8 cellular contexts compared by ENCODE assay signal in the genomic region with DNA sequence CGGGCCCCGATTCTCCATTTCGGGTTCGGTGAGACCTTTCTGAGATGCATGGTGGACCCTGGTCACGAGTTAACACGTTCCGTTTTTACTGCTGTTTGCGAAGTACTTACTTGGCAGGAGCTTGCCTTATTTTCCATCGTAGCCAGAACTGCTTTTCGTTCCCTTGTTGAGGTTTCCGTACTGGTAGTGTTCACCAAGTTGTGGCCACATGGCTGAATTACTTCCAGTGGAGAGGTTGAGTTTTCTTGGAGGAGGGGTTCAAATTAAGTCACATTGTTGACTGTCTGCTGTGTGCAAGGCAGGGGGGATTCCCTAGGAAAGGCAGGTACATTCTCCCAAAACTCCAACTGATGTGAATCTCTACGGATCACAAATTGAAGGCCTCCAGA. TPM values are rescaled to one million over a fixed set of nuclear protein-coding genes. Genes with fewer than 3 reads are reported as not detected.
A peak's percentile ranks its signal among the peaks of the same experiment; 100 is the strongest.
DNase-seq lines count a peak whose midpoint lies in the region; ATAC-seq and TF ChIP-seq lines count a peak whose summit lies in the region.

No MANE protein-coding gene starts in this region.

- POLR2A ChIA-PET in CD8-positive, alpha-beta memory T cell (lab: Charles Lee), result interaction anchor here (2.0 to 6.6 kb wide), 5 partner anchors 10 to 94 kb away, joined by 22 to 117 read pairs (median 45); a partner anchor contains a TSS

- CTCF ChIA-PET in CD8-positive, alpha-beta memory T cell (lab: Charles Lee), result interaction anchor here (0.8 to 9.7 kb wide), 11 partner anchors 10 to 327 kb away, joined by 3 to 179 read pairs (median 4); a partner anchor contains a TSS

- H3K36me3 Mint-ChIP-seq in CD8-positive, alpha-beta memory T cell, result peaks cover 0 to 25% (median 0%) of the 10 kb centered on the region in 3 donors

- H3K9me3 ChIP-seq in CD8-positive, alpha-beta memory T cell (ENCODE audit: low read length), result no peaks in the 10 kb centered on the region
- H3K9me3 ChIP-seq in Peyer's patch (no peaks in the 10 kb centered on the region), neutrophil (no peaks in the 10 kb centered on the region)

- peak overlapping the region; percentile 89 to 99 (median 94) for H3K4me3 Mint-ChIP-seq in CD8-positive, alpha-beta memory T cell

- H3K27me3 Mint-ChIP-seq in CD8-positive, alpha-beta memory T cell, result peaks cover 6 to 14% of the 10 kb centered on the region in 2 donors

- peak overlapping the region; percentile 95 for H3K4me3 ChIP-seq in CD8-positive, alpha-beta memory T cell (ENCODE audit: low read length)
- H3K4me3 ChIP-seq in Peyer's patch (peak overlapping the region; percentile 61 to 86 (median 72)), neutrophil (ENCODE audit: low read depth in 1 of 2, low read length in 1 of 2) (peak overlapping the region; percentile 82 to 90)

- H3K9me3 Mint-ChIP-seq in CD8-positive, alpha-beta memory T cell, result peaks cover 0 to 2% (median 0%) of the 10 kb centered on the region in 5 donors

- no peak for ATAC-seq in GM21390 (IDR thresholded peaks at IDR 0.05; ENCODE audit: unreplicated experiment)

- peaks cover 45 to 58% (median 58%) of the 10 kb centered on the region in 3 donors for H3K4me1 Mint-ChIP-seq in CD8-positive, alpha-beta memory T cell

- H3K27ac Mint-ChIP-seq in CD8-positive, alpha-beta memory T cell, result peak overlapping the region; percentile 94 to 99 (median 98)

- H3K27me3 ChIP-seq in CD8-positive, alpha-beta memory T cell (ENCODE audit: insufficient read depth, low read length, poor library complexity, severe bottlenecking), result peaks cover 5% of the 10 kb centered on the region
- H3K27me3 ChIP-seq in Peyer's patch (no peaks in the 10 kb centered on the region), neutrophil (no peaks in the 10 kb centered on the region)

- DNase-seq in CD8-positive, alpha-beta memory T cell, result no peak
- DNase-seq in Peyer's patch (no peak), epithelial cell of prostate (ENCODE audit: low read depth, low spot score) (no peak), NCI-H187 treated with DMSO at 0.1 percent for 48 hours (lab: John Stamatoyannopoulos, UW) (no peak)
- DNase-seq in stimulated activated naive CD4-positive, alpha-beta T cell (lab: John Stamatoyannopoulos, UW), result no peak
- DNase-seq in activated CD4-positive, alpha-beta T cell treated with anti-CD3 and anti-CD28 coated beads for 4 hours, result no peak

- TF ChIP-seq CTCF in Peyer's patch (IDR thresholded peaks at IDR 0.05) (no peak), neutrophil (IDR thresholded peaks at IDR 0.05) (no peak)

- H3K27ac ChIP-seq in CD8-positive, alpha-beta memory T cell (ENCODE audit: low read depth, low read length), result peak overlapping the region; percentile 93
- H3K27ac ChIP-seq in Peyer's patch (peak overlapping the region; percentile 81 to 93 (median 86)), epithelial cell of prostate (peak overlapping the region; percentile 75), neutrophil (peak overlapping the region; percentile 97)

- no peak for TF ChIP-seq POLR2A in Peyer's patch (IDR thresholded peaks at IDR 0.05)

- no peaks in the 10 kb centered on the region for H3K36me3 ChIP-seq in CD8-positive, alpha-beta memory T cell (ENCODE audit: insufficient read depth, low read length)
- H3K36me3 ChIP-seq in Peyer's patch, result no peaks in the 10 kb centered on the region
- H3K36me3 ChIP-seq in neutrophil, result no peaks in the 10 kb centered on the region

- peaks cover 54% of the 10 kb centered on the region for H3K4me1 ChIP-seq in CD8-positive, alpha-beta memory T cell (ENCODE audit: insufficient read depth, low read length)
- H3K4me1 ChIP-seq in Peyer's patch (peaks cover 5 to 54% (median 8%) of the 10 kb centered on the region in 4 donors), neutrophil (ENCODE audit: control insufficient read depth in 1 of 2, insufficient read depth in 1 of 2, low read depth in 1 of 2, low read length in 1 of 2) (peaks cover 67 to 80% of the 10 kb centered on the region in 2 experiments)

RNA-seq across cellular contexts. Expression of a gene that starts 4.0 kb away (rescaled TPM):
- 1 to 10 TPM; 8.6 to 9.2 TPM for total RNA-seq in CD8-positive, alpha-beta memory T cell
- 32.3 TPM for polyA plus RNA-seq in CD8-positive, alpha-beta memory T cell
- 10 to 100 TPM; 37.1 to 58.0 (median 47.8) TPM for total RNA-seq in Peyer's patch
